Comparison of ENCODE assay signal across 8 cellular contexts in genomic region chr4:102827674-102828496, GRCh38. TPM values are rescaled to one million over a fixed set of nuclear protein-coding genes. Genes with fewer than 3 reads are reported as not detected.
DNase-seq lines count a peak whose midpoint lies in the region; ATAC-seq and TF ChIP-seq lines count a peak whose summit lies in the region.

No MANE protein-coding gene starts in this region.

- H3K4me1 ChIP-seq in IMR-90 (ENCODE audit: control insufficient read depth, insufficient read depth, low read length) (peaks cover 4% of the 10 kb centered on the region; the same call in 1 of the 2 replicates), OCI-LY7 (ENCODE audit: insufficient read depth, low read length, poor library complexity, severe bottlenecking) (peaks cover 39% of the 10 kb centered on the region), mononuclear cell (ENCODE audit: insufficient read depth, low read length) (peaks cover 28% of the 10 kb centered on the region)

- intact Hi-C loops in IMR-90 (cut with micrococcal nuclease) (loop anchor here (1.0 to 5.0 kb wide), 4 partner anchors 41 to 391 kb away; partner anchors contain the start of gene NFKB1), OCI-LY7 (cut with micrococcal nuclease; ENCODE audit: unreplicated experiment) (loop anchor here (1.0 to 5.0 kb wide), 9 partner anchors 40 to 1481 kb away; partner anchors contain the start of genes BDH2, CISD2, NFKB1 and PPP3CA)

- peak overlapping the region; percentile 99 for H2BK5ac ChIP-seq in IMR-90 (ENCODE audit: low read depth, low read length, poor library complexity, severe bottlenecking)

- no peaks in the 10 kb centered on the region for H3K9me2 ChIP-seq in OCI-LY7 (ENCODE audit: insufficient read depth, low read length)

- peak overlapping the region; percentile 85 for H3K23ac ChIP-seq in IMR-90 (ENCODE audit: low read depth, low read length)

- H2BK15ac ChIP-seq in IMR-90 (ENCODE audit: low read depth, low read length) = peak overlapping the region; percentile 59; the same call in 1 of the 3 replicates

- peak overlapping the region; percentile 69 for H3K4me3 ChIP-seq in IMR-90 (ENCODE audit: insufficient read depth, low read depth, low read length)
- peak overlapping the region; percentile 89 for H3K4me3 ChIP-seq in OCI-LY7 (ENCODE audit: low read depth, low read length, poor library complexity, severe bottlenecking)
- H3K4me3 ChIP-seq in epithelial cell of proximal tubule (ENCODE audit: low read depth, low read length) = peak overlapping the region; percentile 92
- H3K4me3 ChIP-seq in mononuclear cell (ENCODE audit: low read length) = peak overlapping the region; percentile 96

- POLR2A ChIA-PET in IMR-90 (lab: Charles Lee; ENCODE audit: unreplicated experiment) (interaction anchor here (0.6 to 1.6 kb wide), 6 partner anchors 8 to 41 kb away, joined by 3 to 9 read pairs (median 4); partner anchors contain the start of gene CISD2), OCI-LY7 (lab: Charles Lee) (interaction anchor here (0.6 to 11.2 kb wide), 19 partner anchors 10 to 398 kb away, joined by 3 to 116 read pairs (median 5); partner anchors contain the start of genes CISD2 and MANBA)

- no peak; the same call in 1 of the 2 replicates for TF ChIP-seq RAD21 in IMR-90 (IDR thresholded peaks at IDR 0.05; ENCODE audit: low read length)

- H3K36me3 ChIP-seq in IMR-90 (ENCODE audit: control insufficient read depth, insufficient read depth, low read length) (peaks cover 5% of the 10 kb centered on the region), OCI-LY7 (ENCODE audit: insufficient read depth, low read length) (peaks cover 38% of the 10 kb centered on the region)

- CTCF ChIA-PET in IMR-90 (lab: Yijun Ruan, JAX) (interaction anchor here (0.5 to 1.0 kb wide), 3 partner anchors 22 to 207 kb away, joined by 3 to 4 read pairs (median 3); no protein-coding TSS in a partner anchor), OCI-LY7 (lab: Charles Lee; ENCODE audit: unreplicated experiment) (interaction anchor here (0.6 to 1.6 kb wide), 6 partner anchors 9 to 272 kb away, joined by 3 to 7 read pairs (median 4); partner anchors contain the start of gene CISD2)

- H3K27ac ChIP-seq in IMR-90 (ENCODE audit: insufficient read depth, low read length) = peak overlapping the region; percentile 97
- peak overlapping the region; percentile 94 for H3K27ac ChIP-seq in OCI-LY7 (ENCODE audit: low read depth, low read length, poor library complexity, severe bottlenecking)

- H2BK120ac ChIP-seq in IMR-90 (ENCODE audit: low read depth, low read length) = peak overlapping the region; percentile 95

- 1% methylated on average over 19 of the region's 50 CpGs; no CpG with 5 or more reads in 1 of the 2 experiments for WGBS in IMR-90 (ENCODE audit: extremely low coverage in 2 of 2, insufficient read length in 1 of 2), 2 experiments

- peak overlapping the region; percentile 98 for H2AK9ac ChIP-seq in IMR-90 (replicated peaks; ENCODE audit: low read depth, low read length, poor library complexity)

- H3K4ac ChIP-seq in IMR-90 (ENCODE audit: low read depth, low read length) = peak overlapping the region; percentile 99

- peaks cover 6 to 14% of the 10 kb centered on the region in 2 experiments for H3K79me1 ChIP-seq in IMR-90 (ENCODE audit: low read depth in 1 of 2, low read length in 2 of 2)

- BruUV-seq in IMR-90 (replicated peaks; lab: Mats Ljungman, UMichigan) = no TSS peak
- no TSS peak for BruUV-seq in OCI-LY7 (replicated peaks; lab: Mats Ljungman, UMichigan)

- DNase-seq in DMS153 treated with DMSO at 0.1 percent for 48 hours (lab: John Stamatoyannopoulos, UW; ENCODE audit: unreplicated experiment) = peak; percentile 98
- peak; percentile 100 for DNase-seq in IMR-90
- DNase-seq in OCI-LY7 (ENCODE audit: low spot score) = peak; percentile 100
- peak; percentile 96 for DNase-seq in activated T-cell treated with anti-CD3 and anti-CD28 coated beads for 4 hours
- DNase-seq in epithelial cell of proximal tubule (ENCODE audit: low read depth) = peak; percentile 99
- peak; percentile 95 to 97 for DNase-seq in stimulated activated CD8-positive, alpha-beta memory T cell treated with anti-CD3 and anti-CD28 coated beads, Interleukin-2, amount 100 ng/mL, for 48 hours (ENCODE audit: low read depth in 2 of 2)

- H4K20me1 ChIP-seq in IMR-90 (ENCODE audit: insufficient read depth, low read length) (peaks cover 40% of the 10 kb centered on the region), OCI-LY7 (ENCODE audit: insufficient read depth, low read length) (peaks cover 24% of the 10 kb centered on the region)

- H4K8ac ChIP-seq in IMR-90 (ENCODE audit: low read depth in 2 of 2, low read length in 2 of 2) = peak overlapping the region; percentile 38 to 99

- H4K5ac ChIP-seq in IMR-90 (ENCODE audit: low read depth, low read length) = peak overlapping the region; percentile 91

- ATAC-seq in GM21576 (IDR thresholded peaks at IDR 0.05; ENCODE audit: unreplicated experiment) (peak; percentile 80), IMR-90 (ENCODE audit: low read depth) (peak; percentile 72)

- TF ChIP-seq CTCF in IMR-90 (conservative IDR thresholded peaks at IDR 0.05; ENCODE audit: low read depth, low read length) = no peak
- 0 out of 2 replicates have a peak, but pooled peaks have one; percentile 17 for TF ChIP-seq CTCF in OCI-LY7 (conservative IDR thresholded peaks at IDR 0.05; ENCODE audit: low read length)
- no peak for TF ChIP-seq CTCF in epithelial cell of proximal tubule (conservative IDR thresholded peaks at IDR 0.05; ENCODE audit: low read depth, low read length)

- in situ Hi-C loops in IMR-90 (cut with MboI; ENCODE audit: low sequenced_read_pairs) = no loop called here

- 0 out of 2 replicates have a peak, but pooled peaks cover 4% of the 10 kb centered on the region for H3K9me1 ChIP-seq in IMR-90 (ENCODE audit: insufficient read depth, low read length)

- H3K27me3 ChIP-seq in IMR-90 (ENCODE audit: control insufficient read depth, insufficient read depth, low read length) (no peaks in the 10 kb centered on the region), mononuclear cell (ENCODE audit: insufficient read depth, low read length) (no peaks in the 10 kb centered on the region)

- peak overlapping the region; percentile 95 for H3K18ac ChIP-seq in IMR-90 (ENCODE audit: low read depth, low read length)

- H3K79me2 ChIP-seq in OCI-LY7 (ENCODE audit: insufficient read depth, low read depth, low read length) = peaks cover 76% of the 10 kb centered on the region

- H3K4me2 ChIP-seq in IMR-90 (ENCODE audit: low read depth, low read length) = peak overlapping the region; percentile 84
- H3K4me2 ChIP-seq in OCI-LY7 (ENCODE audit: low read length) = peak overlapping the region; percentile 92

- peak overlapping the region; percentile 60; the same call in 1 of the 2 replicates for H2BK20ac ChIP-seq in IMR-90 (ENCODE audit: low read depth, low read length)

- peak overlapping the region; percentile 92 for H2AK5ac ChIP-seq in IMR-90 (ENCODE audit: low read depth, low read length)

- H4K91ac ChIP-seq in IMR-90 (ENCODE audit: insufficient read depth, low read depth, low read length) = peak overlapping the region; percentile 97

- peak; percentile 84 for TF ChIP-seq POLR2A in IMR-90 (IDR thresholded peaks at IDR 0.05; ENCODE audit: low read depth, low read length)

- H3K9me3 ChIP-seq in IMR-90 (ENCODE audit: control insufficient read depth, insufficient read depth, low read length) (no peaks in the 10 kb centered on the region), OCI-LY7 (ENCODE audit: low read length) (no peaks in the 10 kb centered on the region), mononuclear cell (ENCODE audit: low read depth, low read length) (no peaks in the 10 kb centered on the region)

- peak overlapping the region; percentile 96 for H3K9ac ChIP-seq in IMR-90 (ENCODE audit: low read depth, low read length)

- H2AFZ ChIP-seq in IMR-90 (replicated peaks; ENCODE audit: low read length, poor library complexity) (peak overlapping the region; percentile 98), OCI-LY7 (ENCODE audit: low read length) (peak overlapping the region; percentile 11; the same call in 1 of the 2 replicates)

- H3K14ac ChIP-seq in IMR-90 (replicated peaks; ENCODE audit: low read depth, low read length) = peak overlapping the region; percentile 97

- H3K56ac ChIP-seq in IMR-90 (ENCODE audit: extremely low read depth, insufficient read depth, low read length) = peak overlapping the region; percentile 96

- dilution Hi-C loops in IMR-90 (cut with HindIII; ENCODE audit: low sequenced_read_pairs, unreplicated experiment) = no loop called here

TF ChIP-seq in IMR-90, 13 proteins besides CTCF, POLR2A, EP300 and RAD21 (continues in another document):
- no peak; the same call in 1 of the 2 replicates for TF ChIP-seq MAZ (IDR thresholded peaks at IDR 0.05; ENCODE audit: borderline replicate concordance, low read depth, low read length)
- no peak for TF ChIP-seq SMC3 (IDR thresholded peaks at IDR 0.05; ENCODE audit: low read depth, low read length)
- peak; percentile 67 for TF ChIP-seq USF2 (IDR thresholded peaks at IDR 0.05; ENCODE audit: low read depth, low read length)
- peak; percentile 53; the same call in 1 of the 2 replicates for TF ChIP-seq CEBPB (IDR thresholded peaks at IDR 0.05; ENCODE audit: low read depth, low read length)
- TF ChIP-seq BHLHE40 (IDR thresholded peaks at IDR 0.05; ENCODE audit: low read depth, low read length) = peak; percentile 75
- no peak for TF ChIP-seq RCOR1 (IDR thresholded peaks at IDR 0.05; ENCODE audit: insufficient replicate concordance, low read length)
- TF ChIP-seq NFE2L2 (IDR thresholded peaks at IDR 0.05; ENCODE audit: low read depth, low read length) = no peak

RNA-seq across cellular contexts. Expression of gene UBE2D3, which starts 0.5 kb away (rescaled TPM):
- total RNA-seq in IMR-90 (2012; rRNA removed) (387 and 407 TPM in 2 replicates), OCI-LY7 (2022) (347 and 355 TPM in 2 replicates), epithelial cell of proximal tubule (283 and 375 TPM in 2 replicates), mononuclear cell (711 TPM)
- polyA plus RNA-seq in IMR-90 (2012; rRNA removed) = 233 and 259 TPM in 2 replicates
- 127 and 219 TPM in 2 replicates for polyA plus RNA-seq in IMR-90 (2012; cell fraction: cytosol; rRNA removed)
- 170 and 331 TPM in 2 replicates for polyA plus RNA-seq in IMR-90 (2012; cell fraction: nucleus; rRNA removed; ENCODE audit: low replicate concordance)
- 363 and 374 TPM in 2 replicates for total RNA-seq in OCI-LY7 (2014; rRNA removed; shearing (Covaris generic))

RNA-seq across cellular contexts. Expression of gene CISD2, which starts 40.9 kb away (rescaled TPM):
- 7.0 and 21.1 TPM in 2 replicates for total RNA-seq in IMR-90 (2012; rRNA removed)
- 14.3 and 14.4 TPM in 2 replicates for polyA plus RNA-seq in IMR-90 (2012; rRNA removed)
- 5.4 and 6.6 TPM in 2 replicates for polyA plus RNA-seq in IMR-90 (2012; cell fraction: cytosol; rRNA removed)
- polyA plus RNA-seq in IMR-90 (2012; cell fraction: nucleus; rRNA removed; ENCODE audit: low replicate concordance) = 0.89 and 3.2 TPM in 2 replicates
- 37.6 and 41.1 TPM in 2 replicates for total RNA-seq in OCI-LY7 (2014; rRNA removed; shearing (Covaris generic))
- 32.8 and 34.6 TPM in 2 replicates for total RNA-seq in OCI-LY7 (2022)
- total RNA-seq in epithelial cell of proximal tubule = 29.2 and 29.9 TPM in 2 replicates
- total RNA-seq in mononuclear cell = 11.9 TPM

Comparison
In these comparisons a context has a peak if more than half of its experiments do, and no peak if none do; other contexts are left out.
1. Peak in every context shown above with its lines: DNase-seq, ATAC-seq, H3K4me3 ChIP-seq and H3K27ac ChIP-seq.